Comparison of ENCODE assay signal across 16 cellular contexts in genomic region chr6:45706319-45706718, GRCh38.
DNase-seq lines count a peak whose midpoint lies in the region; ATAC-seq and TF ChIP-seq lines count a peak whose summit lies in the region.
"Had no signal": no experiment of that assay in that cellular context is flagged by ENCODE, and none has a peak within 500 bp of the region (broad histone marks: within the 10 kb centered on the region; RNA-seq: fewer than 3 reads in every experiment).

No MANE protein-coding gene starts in this region.

- H3K9me3 ChIP-seq in psoas muscle, result no peaks in the 10 kb centered on the region
- H3K9me3 ChIP-seq: ascending aorta, gastroesophageal sphincter, MG63, neutrophil had no signal

- intact Hi-C loops in psoas muscle (cut with DNase I), result no loop called here

- peak; percentile 29 for ATAC-seq in GM21619 (IDR thresholded peaks at IDR 0.05; ENCODE audit: unreplicated experiment)
- ATAC-seq in HG03342 (IDR thresholded peaks at IDR 0.05; ENCODE audit: unreplicated experiment), result peak; percentile 46
- no peak for ATAC-seq in psoas muscle
- ATAC-seq: gastroesophageal sphincter had no signal

- no peak for TF ChIP-seq CTCF in psoas muscle (IDR thresholded peaks at IDR 0.05)

- 39 to 53% (median 39%) methylated on average over 2 of the region's 2 CpGs for WGBS in psoas muscle, 3 donors

- DNase-seq in stimulated activated CD4-positive, alpha-beta T cell treated with anti-CD3 and anti-CD28 coated beads, Interleukin-4, amount 100 ng/mL, for 24 hours, result peak; percentile 42
- DNase-seq in stimulated activated CD4-positive, alpha-beta T cell treated with anti-CD3 and anti-CD28 coated beads, Interleukin-12 subunit alpha, Interleukin-12 subunit beta, amount 100 ng/mL, for 4 hours, result no peak
- no peak for DNase-seq in T-helper 2 cell treated with Interferon-gamma antibody and Interleukin-4, amounts not matched to agents 5 μg/mL and 100 μg/mL, for 36 hours (ENCODE audit: low spot score)
- DNase-seq in psoas muscle (no peak), 8988T (no peak), EL (no peak)
- DNase-seq: activated CD4-positive, alpha-beta T cell treated with anti-CD3 and anti-CD28 coated beads, Interleukin-2, amount 50 U/mL, for 1 hour; mesenchymal stem cell; MG63; NCI-H2107 had no signal

- peaks cover 2% of the 10 kb centered on the region for H3K36me3 Mint-ChIP-seq in T-helper 2 cell treated with Interferon-gamma antibody and Interleukin-4, amounts not matched to agents 5 μg/mL and 100 μg/mL, for 36 hours (ENCODE audit: low read depth)

- no peak overlapping the region for H3K4me3 ChIP-seq in psoas muscle
- H3K4me3 ChIP-seq: ascending aorta, gastroesophageal sphincter, MG63 had no signal

- H3K9me3 Mint-ChIP-seq in T-helper 2 cell treated with Interferon-gamma antibody and Interleukin-4, amounts not matched to agents 5 μg/mL and 100 μg/mL, for 36 hours, result no peaks in the 10 kb centered on the region
- H3K9me3 Mint-ChIP-seq: T-helper 1 cell treated with Interleukin-12 subunit alpha and Interleukin-12 subunit beta and Interleukin-4 antibody, amounts not matched to agents 30 μg/mL and 1 μg/mL, for 36 hours had no signal

- no peaks in the 10 kb centered on the region for H3K27me3 Mint-ChIP-seq in T-helper 2 cell treated with Interferon-gamma antibody and Interleukin-4, amounts not matched to agents 5 μg/mL and 100 μg/mL, for 36 hours (ENCODE audit: low read depth)

- H3K27ac ChIP-seq in psoas muscle, result no peak overlapping the region
- H3K27ac ChIP-seq: ascending aorta, gastroesophageal sphincter, neutrophil had no signal

- no peaks in the 10 kb centered on the region for H3K4me1 ChIP-seq in psoas muscle
- H3K4me1 ChIP-seq: ascending aorta, gastroesophageal sphincter had no signal

- H3K4me3 Mint-ChIP-seq in T-helper 2 cell treated with Interferon-gamma antibody and Interleukin-4, amounts not matched to agents 5 μg/mL and 100 μg/mL, for 36 hours, result no peak overlapping the region
- H3K4me3 Mint-ChIP-seq: T-helper 1 cell treated with Interleukin-12 subunit alpha and Interleukin-12 subunit beta and Interleukin-4 antibody, amounts not matched to agents 30 μg/mL and 1 μg/mL, for 36 hours had no signal

- peaks cover 31% of the 10 kb centered on the region for H3K4me1 Mint-ChIP-seq in T-helper 2 cell treated with Interferon-gamma antibody and Interleukin-4, amounts not matched to agents 5 μg/mL and 100 μg/mL, for 36 hours (ENCODE audit: low read depth)

- no peaks in the 10 kb centered on the region for H3K27me3 ChIP-seq in psoas muscle (ENCODE audit: insufficient read depth in 3 of 3, low read length in 2 of 3)
- H3K27me3 ChIP-seq: ascending aorta, gastroesophageal sphincter, MG63, neutrophil had no signal

- no peaks in the 10 kb centered on the region for H3K36me3 ChIP-seq in psoas muscle (ENCODE audit: insufficient read depth in 1 of 2, low read depth in 1 of 2)
- H3K36me3 ChIP-seq: ascending aorta, gastroesophageal sphincter, MG63, neutrophil had no signal

- H3K27ac Mint-ChIP-seq in T-helper 2 cell treated with Interferon-gamma antibody and Interleukin-4, amounts not matched to agents 5 μg/mL and 100 μg/mL, for 36 hours, result no peak overlapping the region
- H3K27ac Mint-ChIP-seq: T-helper 1 cell treated with Interleukin-12 subunit alpha and Interleukin-12 subunit beta and Interleukin-4 antibody, amounts not matched to agents 30 μg/mL and 1 μg/mL, for 36 hours had no signal

Comparison
In these comparisons a context has a peak if more than half of its experiments do, and no peak if none do; other contexts are left out.
1. ATAC-seq: peak in GM21619 (single experiment) and HG03342 (single experiment); none in psoas muscle (0 of 4).